ENCODE assay signal across 19 cellular contexts in genomic region chr11:12436266-12436665, GRCh38. TPM values are rescaled to one million over a fixed set of nuclear protein-coding genes. Genes with fewer than 3 reads are reported as not detected.
"Had no signal": no experiment of that assay in that cellular context is flagged by ENCODE, and none has a peak within 500 bp of the region (broad histone marks: within the 10 kb centered on the region; RNA-seq: fewer than 3 reads in every experiment).

No MANE protein-coding gene starts in this region.

- H3K4me1 Mint-ChIP-seq: naive thymus-derived CD8-positive, alpha-beta T cell had no signal

- H3K36me3 ChIP-seq: adrenal gland, cardiac muscle cell, pancreas had no signal

- H3K27me3 ChIP-seq: adrenal gland, cardiac muscle cell, pancreas had no signal

- ATAC-seq: activated naive CD4-positive, alpha-beta T cell treated with anti-CD3 and anti-CD28 coated beads, Interleukin-2, amount 50 U/mL, for 72 hours; mucosa of descending colon; naive thymus-derived CD8-positive, alpha-beta T cell; pancreas had no signal

- H3K27ac Mint-ChIP-seq: endodermal cell; naive thymus-derived CD8-positive, alpha-beta T cell; type B pancreatic cell had no signal

- H3K4me3 ChIP-seq: adrenal gland, cardiac muscle cell, mucosa of descending colon, pancreas had no signal

- H3K27ac ChIP-seq: adrenal gland, epithelial cell of prostate, pancreas had no signal

- H3K36me3 Mint-ChIP-seq: activated naive CD4-positive, alpha-beta T cell treated with anti-CD3 and anti-CD28 coated beads, Interleukin-2, amount 50 U/mL, for 72 hours; naive thymus-derived CD8-positive, alpha-beta T cell had no signal

- H3K9me3 ChIP-seq: adrenal gland, mucosa of descending colon, pancreas had no signal

- H3K27me3 Mint-ChIP-seq: type B pancreatic cell had no signal

- H3K9me3 Mint-ChIP-seq: activated naive CD4-positive, alpha-beta T cell treated with anti-CD3 and anti-CD28 coated beads, Interleukin-2, amount 50 U/mL, for 72 hours had no signal

- H3K4me3 Mint-ChIP-seq: endodermal cell; naive thymus-derived CD8-positive, alpha-beta T cell; type B pancreatic cell had no signal

- DNase-seq: activated CD4-positive, alpha-beta T cell treated with anti-CD3 and anti-CD28 coated beads, Interleukin-2, amount 50 U/mL, for 4 hours; activated gamma-delta T cell treated with Interleukin-2 at 50 U/mL for 16 hours; endodermal cell; head of caudate nucleus; kidney glomerular epithelial cell; mesenchymal stem cell; mucosa of descending colon; naive thymus-derived CD8-positive, alpha-beta T cell; pancreas; stimulated activated CD4-positive, alpha-beta T cell treated with anti-CD3 and anti-CD28 coated beads, Interleukin-12 subunit alpha, Interleukin-12 subunit beta, amount 100 ng/mL, for 4 hours; stimulated activated CD4-positive, alpha-beta T cell treated with anti-CD3 and anti-CD28 coated beads, Interleukin-1b, Interleukin-23, amount 100 ng/mL, for 48 hours; stimulated activated naive CD4-positive, alpha-beta T cell treated with Interleukin-2 at 50 U/mL for 16 hours; SW 1271 had no signal

RNA-seq across cellular contexts. Expression of gene PARVA, which starts 58.9 kb away (rescaled TPM):
- total RNA-seq: T-helper 2 cell treated with Interferon-gamma antibody and Interleukin-4, amounts not matched to agents 100 ng/mL and 5 ng/mL, for 36 hours had no signal
